ENCODE assay signal across 2 cellular contexts in genomic region chr11:21931436-21932101, GRCh38.
TF ChIP-seq lines count a peak whose summit lies in the region.

No MANE protein-coding gene starts in this region.

TF ChIP-seq in HepG2, 621 proteins besides CTCF, POLR2A, EP300 and RAD21 (continued from another document):
- TF ChIP-seq HNF4A (CRISPR knock-in tag; IDR thresholded peaks at IDR 0.05) (no peak), YY1 (IDR thresholded peaks at IDR 0.05; ENCODE audit: insufficient read depth, insufficient replicate concordance, low read depth, low read length) (no peak), CSRNP1 (CRISPR knock-in tag; IDR thresholded peaks at IDR 0.05) (no peak), ZNF251 (CRISPR knock-in tag; IDR thresholded peaks at IDR 0.05) (no peak), MAFF (IDR thresholded peaks at IDR 0.05; ENCODE audit: low read depth, low read length) (peak; percentile 48; the same call in 1 of the 2 replicates), ZNF496 (CRISPR knock-in tag; IDR thresholded peaks at IDR 0.05; ENCODE audit: insufficient replicate concordance) (no peak), HES4 (CRISPR knock-in tag; IDR thresholded peaks at IDR 0.05; ENCODE audit: borderline replicate concordance) (no peak)

TF ChIP-seq in K562, 482 proteins besides CTCF, POLR2A, EP300 and RAD21 (continued from another document):
- TF ChIP-seq MNT (conservative IDR thresholded peaks at IDR 0.05) (no peak), HNRNPK (IDR thresholded peaks at IDR 0.05; ENCODE audit: low read depth, low read length, poor library complexity, severe bottlenecking) (no peak), ZNF316 (IDR thresholded peaks at IDR 0.05) (peak; percentile 6; the same call in 1 of the 2 replicates)
TF ChIP-seq in K562: peak in this region for 1.
